ENCODE assay signal across 8 cellular contexts in genomic region chr1:12600880-12601633, GRCh38. TPM values are rescaled to one million over a fixed set of nuclear protein-coding genes. Genes with fewer than 3 reads are reported as not detected.
DNase-seq lines count a peak whose midpoint lies in the region; ATAC-seq, FAIRE-seq and TF ChIP-seq lines count a peak whose summit lies in the region.

No MANE protein-coding gene starts in this region.

- H3K27ac ChIP-seq in gastroesophageal sphincter = peak overlapping the region; percentile 64 to 95 (median 91)

- no peaks in the 10 kb centered on the region for H3K27me3 ChIP-seq in gastroesophageal sphincter

- no peak for FAIRE-seq in D721Med (lab: Jason Lieb, UNC)

- H3K9me3 ChIP-seq in gastroesophageal sphincter = no peaks in the 10 kb centered on the region

- TF ChIP-seq CTCF in D721Med (IDR thresholded peaks at IDR 0.05; ENCODE audit: insufficient read depth, missing control alignments) = peak; percentile 43
- 0 out of 2 replicates have a peak, but pooled peaks have one; percentile 18 for TF ChIP-seq CTCF in LNCaP clone FGC (IDR thresholded peaks at IDR 0.05; ENCODE audit: control insufficient read depth, extremely low read depth, insufficient read depth)
- TF ChIP-seq CTCF in gastroesophageal sphincter (IDR thresholded peaks at IDR 0.05) = peak in 3 of 4 experiments; percentile 39 to 55 (median 42)

- no peak for TF ChIP-seq EP300 in gastroesophageal sphincter (IDR thresholded peaks at IDR 0.05)

- no peak for TF ChIP-seq POLR2A in gastroesophageal sphincter (IDR thresholded peaks at IDR 0.05)

- DNase-seq in D721Med (ENCODE audit: insufficient read length, low spot score) (no peak), LNCaP clone FGC (ENCODE audit: low read depth) (no peak), medulla oblongata (ENCODE audit: extremely low spot score) (no peak), foreskin melanocyte (no peak)
- peak; percentile 64 for DNase-seq in activated T-cell treated with anti-CD3 and anti-CD28 coated beads, Interleukin-2, amount 50 U/mL, for 24 hours
- DNase-seq in stimulated activated CD4-positive, alpha-beta T cell treated with anti-CD3 and anti-CD28 coated beads, Interleukin-1b, Interleukin-23, amount 100 ng/mL, for 4 hours (ENCODE audit: low read depth in 2 of 2) = peak; percentile 38 to 53

- peaks cover 77% of the 10 kb centered on the region for H3K4me1 Mint-ChIP-seq in activated T-cell treated with anti-CD3 and anti-CD28 coated beads, Interleukin-2, amount 50 U/mL, for 24 hours (ENCODE audit: low read depth)

- peaks cover 0 to 9% of the 10 kb centered on the region in 2 donors for H3K36me3 ChIP-seq in gastroesophageal sphincter

- H3K36me3 Mint-ChIP-seq in activated T-cell treated with anti-CD3 and anti-CD28 coated beads, Interleukin-2, amount 50 U/mL, for 24 hours (ENCODE audit: low read depth) = peaks cover 51% of the 10 kb centered on the region

- H3K4me3 ChIP-seq in LNCaP clone FGC (ENCODE audit: low read depth, low read length) = no peak overlapping the region
- no peak overlapping the region for H3K4me3 ChIP-seq in gastroesophageal sphincter

- no CpG with 5 or more reads among the region's 9 CpGs for WGBS in gastroesophageal sphincter (ENCODE audit: low coverage in 1 of 2), 2 donors

- no peaks in the 10 kb centered on the region for H3K9me3 Mint-ChIP-seq in activated T-cell treated with anti-CD3 and anti-CD28 coated beads, Interleukin-2, amount 50 U/mL, for 24 hours

- no peak overlapping the region for H3K4me3 Mint-ChIP-seq in activated T-cell treated with anti-CD3 and anti-CD28 coated beads, Interleukin-2, amount 50 U/mL, for 24 hours

- H3K4me1 ChIP-seq in gastroesophageal sphincter = peaks cover 5 to 97% (median 80%) of the 10 kb centered on the region in 3 donors

- H3K27me3 Mint-ChIP-seq in activated T-cell treated with anti-CD3 and anti-CD28 coated beads, Interleukin-2, amount 50 U/mL, for 24 hours = no peaks in the 10 kb centered on the region

- ATAC-seq in gastroesophageal sphincter (no peak), HG03108 (IDR thresholded peaks at IDR 0.05; ENCODE audit: unreplicated experiment) (no peak)

- no peak overlapping the region for H3K27ac Mint-ChIP-seq in activated T-cell treated with anti-CD3 and anti-CD28 coated beads, Interleukin-2, amount 50 U/mL, for 24 hours

RNA-seq across cellular contexts. Expression of gene DHRS3, which starts 17.0 kb away (rescaled TPM):
- 100 to 1,000 TPM; 115 to 211 (median 186) TPM for total RNA-seq in gastroesophageal sphincter

RNA-seq across cellular contexts. Expression of gene AADACL4, which starts 42.8 kb away (rescaled TPM):
- total RNA-seq in gastroesophageal sphincter = not detected

Comparison
In these comparisons a context has a peak if more than half of its experiments do, and no peak if none do; other contexts are left out.
1. DNase-seq: peak in activated T-cell treated with anti-CD3 and anti-CD28 coated beads, Interleukin-2, amount 50 U/mL, for 24 hours (single experiment) and stimulated activated CD4-positive, alpha-beta T cell treated with anti-CD3 and anti-CD28 coated beads, Interleukin-1b, Interleukin-23, amount 100 ng/mL, for 4 hours (2 of 2); none in D721Med (single experiment), LNCaP clone FGC (single experiment), medulla oblongata (single experiment) and foreskin melanocyte (single experiment).
2. Peak in every context shown above with its lines, with median percentiles within 50 percentile points of each other: CTCF ChIP-seq.